13 cellular contexts compared by ENCODE assay signal in the genomic region with DNA sequence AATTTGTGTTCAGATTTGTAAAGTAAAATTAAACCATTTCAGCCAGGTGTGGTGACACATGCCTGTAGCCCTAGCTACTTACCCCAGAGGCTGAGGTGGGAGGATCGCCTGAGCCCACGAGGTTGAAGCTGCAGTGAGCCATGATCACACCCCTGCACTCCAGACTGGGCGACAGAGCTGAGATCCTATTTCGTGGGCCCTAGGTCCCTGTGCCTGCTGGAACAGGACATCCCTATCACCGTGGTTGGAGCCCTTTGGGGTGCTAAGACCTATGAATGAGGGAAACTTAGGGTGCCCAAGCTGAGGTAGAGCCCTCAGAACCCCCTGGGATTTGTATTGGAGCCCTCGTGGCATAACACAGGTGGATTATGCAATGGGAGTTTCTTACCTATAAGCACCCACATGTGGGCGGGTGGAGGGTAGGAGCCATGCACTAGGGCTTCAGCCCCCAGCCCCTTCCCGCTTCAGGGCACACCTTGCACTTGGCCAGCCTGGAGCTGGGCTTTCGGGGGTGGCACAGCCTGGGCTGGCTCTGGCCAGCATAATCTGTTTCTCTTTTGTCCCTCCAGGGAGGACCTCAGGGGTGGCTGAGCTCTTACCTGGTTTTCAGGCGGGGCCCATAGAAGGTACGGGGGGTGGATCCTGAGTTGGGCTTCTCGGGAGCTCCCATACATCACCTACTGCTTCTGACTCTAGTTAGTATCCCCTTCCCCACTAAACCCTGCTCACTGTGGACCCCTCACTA. TPM values are rescaled to one million over a fixed set of nuclear protein-coding genes. Genes with fewer than 3 reads are reported as not detected.
DNase-seq lines count a peak whose midpoint lies in the region; ATAC-seq and TF ChIP-seq lines count a peak whose summit lies in the region.
"Had no signal": no experiment of that assay in that cellular context is flagged by ENCODE, and none has a peak within 500 bp of the region (broad histone marks: within the 10 kb centered on the region; RNA-seq: fewer than 3 reads in every experiment).

No MANE protein-coding gene starts in this region.

- intact Hi-C loops in colonic mucosa (cut with DNase I) = loop anchor here (10.0 kb wide), 1 partner anchor 117 kb away; the partner anchor contains the start of gene FXYD7

- H3K79me2 ChIP-seq in OCI-LY1 (ENCODE audit: insufficient read depth, low read length) = no peaks in the 10 kb centered on the region

- ATAC-seq in stimulated activated naive CD8-positive, alpha-beta T cell treated with anti-CD3 and anti-CD28 coated beads, Interleukin-15, Interleukin-2, amounts not matched to agents 100 U/mL and 50 U/mL, for 24 hours = no peak
- ATAC-seq in GM21528 (IDR thresholded peaks at IDR 0.05; ENCODE audit: low FRiP score, unreplicated experiment) (no peak), GM21515 (IDR thresholded peaks at IDR 0.05; ENCODE audit: unreplicated experiment) (no peak), GM19035 (IDR thresholded peaks at IDR 0.05; ENCODE audit: unreplicated experiment) (no peak)

- H3K27ac ChIP-seq in OCI-LY1 (ENCODE audit: low read depth, low read length, poor library complexity, severe bottlenecking) (peak overlapping the region; percentile 30), colonic mucosa (no peak overlapping the region)
- H3K27ac ChIP-seq: SJCRH30, upper lobe of left lung had no signal

- TF ChIP-seq CTCF in OCI-LY1 (IDR thresholded peaks at IDR 0.05; ENCODE audit: low read length) (no peak), colonic mucosa (IDR thresholded peaks at IDR 0.05) (no peak)

- H3K9ac ChIP-seq in OCI-LY1 (ENCODE audit: low read length) (no peak overlapping the region; the same call in 1 of the 2 replicates), colonic mucosa (ENCODE audit: low read depth in 2 of 2, low read length in 2 of 2) (no peak overlapping the region)

- no peaks in the 10 kb centered on the region for H4K20me1 ChIP-seq in OCI-LY1 (ENCODE audit: insufficient read depth, low read length)

- no peaks in the 10 kb centered on the region for H3K9me3 ChIP-seq in OCI-LY1 (ENCODE audit: low read length)
- H3K9me3 ChIP-seq in colonic mucosa = no peaks in the 10 kb centered on the region
- H3K9me3 ChIP-seq: SJCRH30, upper lobe of left lung had no signal

- H3F3A ChIP-seq in OCI-LY1 (ENCODE audit: insufficient read depth, low read length) = no peaks in the 10 kb centered on the region

- no peak overlapping the region for H3K4me3 ChIP-seq in OCI-LY1 (ENCODE audit: low read depth, low read length, poor library complexity, severe bottlenecking)
- no peak overlapping the region for H3K4me3 ChIP-seq in colonic mucosa
- H3K4me3 ChIP-seq: SJCRH30, smooth muscle cell, upper lobe of left lung had no signal

- DNase-seq in activated T-cell treated with anti-CD3 and anti-CD28 coated beads, Interleukin-2, amount 50 U/mL, for 48 hours = peak; percentile 16 to 20
- DNase-seq in activated T-cell treated with anti-CD3 and anti-CD28 coated beads for 4 hours (no peak), colonic mucosa (peak; percentile 14)
- DNase-seq in stimulated activated naive CD8-positive, alpha-beta T cell treated with anti-CD3 and anti-CD28 coated beads, Interleukin-15, Interleukin-2, amounts not matched to agents 100 U/mL and 50 U/mL, for 24 hours = peak; percentile 3
- DNase-seq: foreskin fibroblast had no signal

- H2AFZ ChIP-seq in OCI-LY1 (ENCODE audit: low read length) = no peak overlapping the region

- H3K27me3 ChIP-seq in OCI-LY1 (ENCODE audit: insufficient read depth, low read length) (no peaks in the 10 kb centered on the region), colonic mucosa (no peaks in the 10 kb centered on the region)
- H3K27me3 ChIP-seq: SJCRH30, upper lobe of left lung had no signal

- H3K9me2 ChIP-seq in OCI-LY1 (ENCODE audit: low read depth, low read length) = no peaks in the 10 kb centered on the region

- H3K36me3 ChIP-seq in OCI-LY1 (ENCODE audit: insufficient read depth, low read length) = peaks cover 62% of the 10 kb centered on the region; the same call in 1 of the 2 replicates
- no peaks in the 10 kb centered on the region for H3K36me3 ChIP-seq in colonic mucosa
- H3K36me3 ChIP-seq: SJCRH30 had no signal

- H3K4me1 ChIP-seq in OCI-LY1 (ENCODE audit: insufficient read depth, low read length, severe bottlenecking) = peaks cover 39% of the 10 kb centered on the region
- no peaks in the 10 kb centered on the region for H3K4me1 ChIP-seq in colonic mucosa
- H3K4me1 ChIP-seq: SJCRH30 had no signal

- H3K4me2 ChIP-seq in OCI-LY1 (ENCODE audit: low read length) = no peak overlapping the region
- H3K4me2 ChIP-seq: smooth muscle cell had no signal

RNA-seq across cellular contexts. Expression of gene USF2, which starts 7.2 kb away (rescaled TPM):
- 100 to 1,000 TPM in 1 of 2 donors, 10 to 100 TPM in 1; 86.5 to 108 TPM for total RNA-seq in colonic mucosa

RNA-seq across cellular contexts. Expression of gene LSR, which starts 12.7 kb away (rescaled TPM):
- 100 to 1,000 TPM; 252 TPM for total RNA-seq in colonic mucosa

RNA-seq across cellular contexts. Expression of gene HAMP, which starts 20.8 kb away (rescaled TPM):
- total RNA-seq in colonic mucosa = not detected
- total RNA-seq: NCI-H460, smooth muscle cell had no signal

RNA-seq across cellular contexts. Expression of gene MAG, which starts 30.4 kb away (rescaled TPM):
- total RNA-seq in colonic mucosa = not detected
- total RNA-seq: NCI-H460, smooth muscle cell had no signal

RNA-seq across cellular contexts. Expression of gene FAM187B, which starts 33.0 kb away (rescaled TPM):
- not detected for total RNA-seq in colonic mucosa
- total RNA-seq: NCI-H460, SJCRH30, smooth muscle cell, upper lobe of left lung had no signal
